In the genomic region with DNA sequence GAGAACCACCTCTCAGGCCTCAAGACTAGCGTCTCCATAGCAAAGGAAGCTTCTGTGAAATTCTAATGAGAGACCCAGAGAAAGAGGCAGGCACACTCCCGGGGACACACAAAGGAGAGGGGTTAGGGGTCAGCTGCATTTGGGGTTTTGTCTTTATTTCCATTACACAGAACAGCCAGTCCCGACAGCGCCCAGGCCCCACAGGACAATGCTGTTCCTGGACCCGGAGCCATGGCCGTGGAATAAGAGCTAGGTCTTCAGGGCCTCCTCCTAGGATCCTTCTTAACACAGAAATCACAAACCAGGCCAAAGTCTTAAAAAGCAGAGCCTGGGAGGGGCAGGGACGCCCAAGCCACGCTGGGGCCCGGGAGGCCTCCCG, we compare ENCODE assay signal across 8 cellular contexts. TPM values are rescaled to one million over a fixed set of nuclear protein-coding genes. Genes with fewer than 3 reads are reported as not detected.
DNase-seq lines count a peak whose midpoint lies in the region; ATAC-seq and TF ChIP-seq lines count a peak whose summit lies in the region.

No MANE protein-coding gene starts in this region.

- no peak for DNase-seq in Calu3
- DNase-seq in RWPE2 (ENCODE audit: low spot score) = peak; percentile 42
- no peak for DNase-seq in fibroblast of the aortic adventitia (ENCODE audit: low read depth)
- no peak for DNase-seq in progenitor cell of endocrine pancreas (ENCODE audit: low spot score, unreplicated experiment)
- DNase-seq in kidney tubule cell (ENCODE audit: low spot score) = no peak
- no peak for DNase-seq in DMS114 treated with DMSO at 0.1 percent for 48 hours (lab: John Stamatoyannopoulos, UW; ENCODE audit: unreplicated experiment)
- DNase-seq in erythroblast (lab: John Stamatoyannopoulos, UW) = no peak

- H3K27ac Mint-ChIP-seq in Calu3 (ENCODE audit: unreplicated experiment) (no peak overlapping the region), progenitor cell of endocrine pancreas (no peak overlapping the region)

- ATAC-seq in RWPE2 (ENCODE audit: low read depth) (no peak), HG02610 (IDR thresholded peaks at IDR 0.05; ENCODE audit: unreplicated experiment) (no peak)

- H3K27ac ChIP-seq in RWPE2 (ENCODE audit: poor library complexity, severe bottlenecking) = peak overlapping the region; percentile 93

- peaks cover 22% of the 10 kb centered on the region for H3K4me1 ChIP-seq in RWPE2 (ENCODE audit: insufficient read depth, poor library complexity, severe bottlenecking)

- TF ChIP-seq CTCF in Calu3 (IDR thresholded peaks at IDR 0.05; ENCODE audit: unreplicated experiment) (no peak), RWPE2 (IDR thresholded peaks at IDR 0.05; ENCODE audit: poor library complexity, severe bottlenecking) (no peak), fibroblast of the aortic adventitia (IDR thresholded peaks at IDR 0.05; ENCODE audit: insufficient read depth, low read length) (no peak), progenitor cell of endocrine pancreas (IDR thresholded peaks at IDR 0.05; ENCODE audit: unreplicated experiment) (no peak)

- no peak for TF ChIP-seq POLR2A in erythroblast (IDR thresholded peaks at IDR 0.05; ENCODE audit: low read length)

- H3K36me3 Mint-ChIP-seq in Calu3 (ENCODE audit: insufficient read depth, unreplicated experiment) = peaks cover 12% of the 10 kb centered on the region
- H3K36me3 Mint-ChIP-seq in progenitor cell of endocrine pancreas (ENCODE audit: insufficient read depth) = no peaks in the 10 kb centered on the region

- H3K36me3 ChIP-seq in RWPE2 (ENCODE audit: low read depth) = no peaks in the 10 kb centered on the region

- CTCF ChIA-PET in Calu3 (lab: Charles Lee) = interaction anchor here (0.5 to 1.1 kb wide), 2 partner anchors 45 to 288 kb away, joined by 3 to 4 read pairs; no protein-coding TSS in a partner anchor

- no peaks in the 10 kb centered on the region for H3K27me3 ChIP-seq in RWPE2 (ENCODE audit: insufficient read depth, poor library complexity, severe bottlenecking)

- BruUV-seq in Calu3 (replicated peaks; lab: Mats Ljungman, UMichigan) = no TSS peak

- H3K9me3 Mint-ChIP-seq in Calu3 (ENCODE audit: low read depth, unreplicated experiment) (no peaks in the 10 kb centered on the region), progenitor cell of endocrine pancreas (ENCODE audit: low read depth) (no peaks in the 10 kb centered on the region)

- intact Hi-C loops in Calu3 (cut with micrococcal nuclease; ENCODE audit: unreplicated experiment) = no loop called here

- H3K4me1 Mint-ChIP-seq in Calu3 (ENCODE audit: low read depth, unreplicated experiment) (peaks cover 7% of the 10 kb centered on the region), progenitor cell of endocrine pancreas (ENCODE audit: low read depth) (peaks cover 2% of the 10 kb centered on the region)

- H3K4me3 Mint-ChIP-seq in Calu3 (ENCODE audit: low read depth, unreplicated experiment) (peak overlapping the region; percentile 79), progenitor cell of endocrine pancreas (ENCODE audit: low read depth) (peak overlapping the region; percentile 35)

- H3K4me3 ChIP-seq in RWPE2 (ENCODE audit: severe bottlenecking) = peak overlapping the region; percentile 25
- H3K4me3 ChIP-seq in fibroblast of the aortic adventitia (ENCODE audit: low read depth, low read length) = peak overlapping the region; percentile 1

- no peaks in the 10 kb centered on the region for H3K9me3 ChIP-seq in RWPE2 (ENCODE audit: severe bottlenecking)

- H3K27me3 Mint-ChIP-seq in Calu3 (ENCODE audit: unreplicated experiment) = no peaks in the 10 kb centered on the region
- H3K27me3 Mint-ChIP-seq in progenitor cell of endocrine pancreas = peaks cover 42% of the 10 kb centered on the region

RNA-seq across cellular contexts. Expression of a gene that starts 22.8 kb away (rescaled TPM):
- total RNA-seq in Calu3 (2022) = 12.5 and 18.6 TPM in 2 replicates
- total RNA-seq in fibroblast of the aortic adventitia (ENCODE audit: low replicate concordance) = 13.3 and 28.9 TPM in 2 replicates
- 61.3 TPM in 2 replicates for total RNA-seq in progenitor cell of endocrine pancreas
